Comparison of ENCODE assay signal across 9 cellular contexts in genomic region chr5:55160493-55161209, GRCh38. TPM values are rescaled to one million over a fixed set of nuclear protein-coding genes. Genes with fewer than 3 reads are reported as not detected.
DNase-seq lines count a peak whose midpoint lies in the region; ATAC-seq and TF ChIP-seq lines count a peak whose summit lies in the region.
"Had no signal": no experiment of that assay in that cellular context is flagged by ENCODE, and none has a peak within 500 bp of the region (broad histone marks: within the 10 kb centered on the region; RNA-seq: fewer than 3 reads in every experiment).

No MANE protein-coding gene starts in this region.

- peak overlapping the region; percentile 71 for H3K27ac ChIP-seq in HUES64 (ENCODE audit: low read depth, low read length)
- peak overlapping the region; percentile 21 for H3K27ac ChIP-seq in colonic mucosa
- H3K27ac ChIP-seq in left lung = peak overlapping the region; percentile 45 to 61
- H3K27ac ChIP-seq: HL-60 had no signal

- TF ChIP-seq CTCF in colonic mucosa (IDR thresholded peaks at IDR 0.05) (no peak), left lung (IDR thresholded peaks at IDR 0.05) (no peak)

- H3K4me3 ChIP-seq in HUES64 (ENCODE audit: low read length) (peak overlapping the region; percentile 82), colonic mucosa (peak overlapping the region; percentile 26), left lung (peak overlapping the region; percentile 18 to 26)

- intact Hi-C loops in colonic mucosa (cut with DNase I) = no loop called here
- intact Hi-C loops in left lung (cut with DNase I) = no loop called here

- H3K4me1 ChIP-seq in HUES64 (ENCODE audit: insufficient read depth, low read length) (peaks cover 8% of the 10 kb centered on the region), colonic mucosa (no peaks in the 10 kb centered on the region), left lung (no peaks in the 10 kb centered on the region)

- ATAC-seq in left lung (peak; percentile 75), HG03442 (IDR thresholded peaks at IDR 0.05; ENCODE audit: unreplicated experiment) (no peak), HG03565 (IDR thresholded peaks at IDR 0.05; ENCODE audit: unreplicated experiment) (no peak)

- H3K27me3 ChIP-seq in HUES64 (ENCODE audit: insufficient read depth, low read length) (no peaks in the 10 kb centered on the region), colonic mucosa (no peaks in the 10 kb centered on the region), left lung (peaks cover 0 to 43% of the 10 kb centered on the region in 2 donors)

- H3K9ac ChIP-seq in HUES64 (ENCODE audit: low read depth, low read length) (peak overlapping the region; percentile 95), colonic mucosa (ENCODE audit: low read depth in 2 of 2, low read length in 2 of 2) (no peak overlapping the region)

- DNase-seq in colonic mucosa (peak; percentile 76), left lung (peak in 1 of 2 donors; percentile 63), ureter (ENCODE audit: low spot score) (peak; percentile 64), occipital lobe (lab: John Stamatoyannopoulos, UW) (no peak)
- DNase-seq in activated CD8-positive, alpha-beta memory T cell treated with anti-CD3 and anti-CD28 coated beads, Interleukin-2, amount 50 U/mL, for 4 hours = no peak

- WGBS in HUES64 = 0% methylated on average over 7 of the region's 9 CpGs

- H3K9me3 ChIP-seq in HUES64 (ENCODE audit: insufficient read depth, low read depth, low read length) (no peaks in the 10 kb centered on the region), colonic mucosa (no peaks in the 10 kb centered on the region), left lung (no peaks in the 10 kb centered on the region)

- peaks cover 42% of the 10 kb centered on the region for H3K36me3 ChIP-seq in HUES64 (ENCODE audit: insufficient read depth, low read length)
- H3K36me3 ChIP-seq in colonic mucosa = no peaks in the 10 kb centered on the region
- no peaks in the 10 kb centered on the region for H3K36me3 ChIP-seq in left lung

RNA-seq across cellular contexts. Expression of gene GPX8, which starts 0.7 kb away (rescaled TPM):
- polyA plus RNA-seq in HUES64 (2013, experiment 1 of 2) = 43.4 TPM
- 46.9 TPM for polyA plus RNA-seq in HUES64 (2013, experiment 2 of 2)
- total RNA-seq in colonic mucosa = 1 to 10 TPM; 7.1 TPM
- total RNA-seq in left lung = 10 to 100 TPM; 28.0 to 49.6 TPM
- total RNA-seq in ureter = 20.2 TPM
- total RNA-seq in occipital lobe = 4.4 TPM

RNA-seq across cellular contexts. Expression of gene CDC20B, which starts 12.3 kb away (rescaled TPM):
- 0.10 TPM for polyA plus RNA-seq in HUES64 (2013, experiment 1 of 2)
- polyA plus RNA-seq in HUES64 (2013, experiment 2 of 2) = 0.13 TPM
- total RNA-seq in colonic mucosa (not detected), left lung (not detected), ureter (not detected), occipital lobe (0.78 TPM)

RNA-seq across cellular contexts. Expression of gene GZMA, which starts 58.2 kb away (rescaled TPM):
- not detected for polyA plus RNA-seq in HUES64 (2013, experiment 1 of 2)
- not detected for polyA plus RNA-seq in HUES64 (2013, experiment 2 of 2)
- total RNA-seq in colonic mucosa (1 to 10 TPM; 2.0 to 5.7 TPM), left lung (1 to 10 TPM; 4.0 to 6.3 TPM), ureter (2.1 TPM), occipital lobe (not detected)

Comparison
In these comparisons a context has a peak if more than half of its experiments do, and no peak if none do; other contexts are left out.
1. H3K27ac ChIP-seq: peak in every context shown above with its lines; median percentile 71 in HUES64; 53 in left lung; 21 in colonic mucosa.
2. H3K4me3 ChIP-seq: peak in every context shown above with its lines; median percentile 82 in HUES64; 26 in colonic mucosa; 22 in left lung.
3. DNase-seq: peak in colonic mucosa (single experiment) and ureter (single experiment); none in activated CD8-positive, alpha-beta memory T cell treated with anti-CD3 and anti-CD28 coated beads, Interleukin-2, amount 50 U/mL, for 4 hours (single experiment) and occipital lobe (single experiment).